In genomic region chr1:199551967-199552565, GRCh38 we compare ENCODE assay signal across 8 cellular contexts.
DNase-seq lines count a peak whose midpoint lies in the region; ATAC-seq, FAIRE-seq and TF ChIP-seq lines count a peak whose summit lies in the region.

No MANE protein-coding gene starts in this region.

- TF ChIP-seq CTCF in HL-60 (IDR thresholded peaks at IDR 0.05; ENCODE audit: insufficient read depth, low read length) (peak; percentile 22), testis (IDR thresholded peaks at IDR 0.05) (peak in 2 of 3 experiments; percentile 61 to 67)

- DNase-seq in DMS53 (lab: John Stamatoyannopoulos, UW) (peak; percentile 89), HL-60 (ENCODE audit: low read depth in 1 of 2, low spot score in 1 of 2) (peak; percentile 1 to 51), NCI-H526 treated with DMSO at 0.1 percent for 48 hours (lab: John Stamatoyannopoulos, UW) (peak; percentile 36), amniotic stem cell (lab: John Stamatoyannopoulos, UW) (peak; percentile 58), testis (peak; percentile 72), NCI-H187 (lab: John Stamatoyannopoulos, UW) (no peak)

- 41 to 45% methylated on average over 4 of the region's 4 CpGs for WGBS in testis, 2 donors

- no peaks in the 10 kb centered on the region for H3K27me3 ChIP-seq in HL-60 (ENCODE audit: insufficient read depth, poor library complexity, severe bottlenecking)
- no peaks in the 10 kb centered on the region for H3K27me3 ChIP-seq in testis

- TF ChIP-seq POLR2A in testis (IDR thresholded peaks at IDR 0.05) = no peak

- no peaks in the 10 kb centered on the region for H3K36me3 ChIP-seq in testis (ENCODE audit: low read depth, missing control alignments)

- H3K4me1 ChIP-seq in testis = no peaks in the 10 kb centered on the region

- FAIRE-seq in islet of Langerhans (lab: Jason Lieb, UNC) = peak; percentile 73

- H3K27ac ChIP-seq in HL-60 (replicated peaks) (no peak overlapping the region), testis (no peak overlapping the region)

- H3K4me3 ChIP-seq in HL-60 (replicated peaks; ENCODE audit: insufficient read depth, low read length) = no peak overlapping the region
- no peak overlapping the region for H3K4me3 ChIP-seq in testis

- H3K9me3 ChIP-seq in testis = no peaks in the 10 kb centered on the region

- intact Hi-C loops in testis (cut with DNase I; ENCODE audit: low total_unique reads) = no loop called here

- ATAC-seq in HG02759 (IDR thresholded peaks at IDR 0.05; ENCODE audit: unreplicated experiment) = no peak

Comparison
In these comparisons a context has a peak if more than half of its experiments do, and no peak if none do; other contexts are left out.
1. DNase-seq: peak in DMS53 (single experiment), HL-60 (2 of 2), NCI-H526 treated with DMSO at 0.1 percent for 48 hours (single experiment), amniotic stem cell (single experiment) and testis (single experiment); none in NCI-H187 (0 of 2).